Comparison of ENCODE assay signal across 1 cellular context in genomic region chr18:35580748-35581534, GRCh38.
TF ChIP-seq lines count a peak whose summit lies in the region.

No MANE protein-coding gene starts in this region.

TF ChIP-seq in HepG2, 621 proteins besides CTCF, POLR2A, EP300 and RAD21 (continued from another document and continues in another):
- TF ChIP-seq, protein P1, sequence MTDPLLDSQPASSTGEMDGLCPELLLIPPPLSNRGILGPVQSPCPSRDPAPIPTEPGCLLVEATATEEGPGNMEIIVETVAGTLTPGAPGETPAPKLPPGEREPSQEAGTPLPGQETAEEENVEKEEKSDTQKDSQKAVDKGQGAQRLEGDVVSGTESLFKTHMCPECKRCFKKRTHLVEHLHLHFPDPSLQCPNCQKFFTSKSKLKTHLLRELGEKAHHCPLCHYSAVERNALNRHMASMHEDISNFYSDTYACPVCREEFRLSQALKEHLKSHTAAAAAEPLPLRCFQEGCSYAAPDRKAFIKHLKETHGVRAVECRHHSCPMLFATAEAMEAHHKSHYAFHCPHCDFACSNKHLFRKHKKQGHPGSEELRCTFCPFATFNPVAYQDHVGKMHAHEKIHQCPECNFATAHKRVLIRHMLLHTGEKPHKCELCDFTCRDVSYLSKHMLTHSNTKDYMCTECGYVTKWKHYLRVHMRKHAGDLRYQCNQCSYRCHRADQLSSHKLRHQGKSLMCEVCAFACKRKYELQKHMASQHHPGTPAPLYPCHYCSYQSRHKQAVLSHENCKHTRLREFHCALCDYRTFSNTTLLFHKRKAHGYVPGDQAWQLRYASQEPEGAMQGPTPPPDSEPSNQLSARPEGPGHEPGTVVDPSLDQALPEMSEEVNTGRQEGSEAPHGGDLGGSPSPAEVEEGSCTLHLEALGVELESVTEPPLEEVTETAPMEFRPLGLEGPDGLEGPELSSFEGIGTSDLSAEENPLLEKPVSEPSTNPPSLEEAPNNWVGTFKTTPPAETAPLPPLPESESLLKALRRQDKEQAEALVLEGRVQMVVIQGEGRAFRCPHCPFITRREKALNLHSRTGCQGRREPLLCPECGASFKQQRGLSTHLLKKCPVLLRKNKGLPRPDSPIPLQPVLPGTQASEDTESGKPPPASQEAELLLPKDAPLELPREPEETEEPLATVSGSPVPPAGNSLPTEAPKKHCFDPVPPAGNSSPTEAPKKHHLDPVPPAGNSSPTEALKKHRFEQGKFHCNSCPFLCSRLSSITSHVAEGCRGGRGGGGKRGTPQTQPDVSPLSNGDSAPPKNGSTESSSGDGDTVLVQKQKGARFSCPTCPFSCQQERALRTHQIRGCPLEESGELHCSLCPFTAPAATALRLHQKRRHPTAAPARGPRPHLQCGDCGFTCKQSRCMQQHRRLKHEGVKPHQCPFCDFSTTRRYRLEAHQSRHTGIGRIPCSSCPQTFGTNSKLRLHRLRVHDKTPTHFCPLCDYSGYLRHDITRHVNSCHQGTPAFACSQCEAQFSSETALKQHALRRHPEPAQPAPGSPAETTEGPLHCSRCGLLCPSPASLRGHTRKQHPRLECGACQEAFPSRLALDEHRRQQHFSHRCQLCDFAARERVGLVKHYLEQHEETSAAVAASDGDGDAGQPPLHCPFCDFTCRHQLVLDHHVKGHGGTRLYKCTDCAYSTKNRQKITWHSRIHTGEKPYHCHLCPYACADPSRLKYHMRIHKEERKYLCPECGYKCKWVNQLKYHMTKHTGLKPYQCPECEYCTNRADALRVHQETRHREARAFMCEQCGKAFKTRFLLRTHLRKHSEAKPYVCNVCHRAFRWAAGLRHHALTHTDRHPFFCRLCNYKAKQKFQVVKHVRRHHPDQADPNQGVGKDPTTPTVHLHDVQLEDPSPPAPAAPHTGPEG (CRISPR knock-in tag; IDR thresholded peaks at IDR 0.05): 0 out of 2 replicates have a peak, but pooled peaks have one; percentile 26
- TF ChIP-seq ZFAT (CRISPR knock-in tag; conservative IDR thresholded peaks at IDR 0.05): no peak
- peak; percentile 52 for TF ChIP-seq SALL1 (CRISPR knock-in tag; IDR thresholded peaks at IDR 0.05)
- TF ChIP-seq, protein P2, sequence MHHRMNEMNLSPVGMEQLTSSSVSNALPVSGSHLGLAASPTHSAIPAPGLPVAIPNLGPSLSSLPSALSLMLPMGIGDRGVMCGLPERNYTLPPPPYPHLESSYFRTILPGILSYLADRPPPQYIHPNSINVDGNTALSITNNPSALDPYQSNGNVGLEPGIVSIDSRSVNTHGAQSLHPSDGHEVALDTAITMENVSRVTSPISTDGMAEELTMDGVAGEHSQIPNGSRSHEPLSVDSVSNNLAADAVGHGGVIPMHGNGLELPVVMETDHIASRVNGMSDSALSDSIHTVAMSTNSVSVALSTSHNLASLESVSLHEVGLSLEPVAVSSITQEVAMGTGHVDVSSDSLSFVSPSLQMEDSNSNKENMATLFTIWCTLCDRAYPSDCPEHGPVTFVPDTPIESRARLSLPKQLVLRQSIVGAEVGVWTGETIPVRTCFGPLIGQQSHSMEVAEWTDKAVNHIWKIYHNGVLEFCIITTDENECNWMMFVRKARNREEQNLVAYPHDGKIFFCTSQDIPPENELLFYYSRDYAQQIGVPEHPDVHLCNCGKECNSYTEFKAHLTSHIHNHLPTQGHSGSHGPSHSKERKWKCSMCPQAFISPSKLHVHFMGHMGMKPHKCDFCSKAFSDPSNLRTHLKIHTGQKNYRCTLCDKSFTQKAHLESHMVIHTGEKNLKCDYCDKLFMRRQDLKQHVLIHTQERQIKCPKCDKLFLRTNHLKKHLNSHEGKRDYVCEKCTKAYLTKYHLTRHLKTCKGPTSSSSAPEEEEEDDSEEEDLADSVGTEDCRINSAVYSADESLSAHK (CRISPR knock-in tag; IDR thresholded peaks at IDR 0.05; ENCODE audit: borderline replicate concordance): no peak
- no peak for TF ChIP-seq RFX3 (CRISPR knock-in tag; IDR thresholded peaks at IDR 0.05)
- peak; percentile 56; the same call in 1 of the 2 replicates for TF ChIP-seq ZNF546 (CRISPR knock-in tag; conservative IDR thresholded peaks at IDR 0.05)
- TF ChIP-seq SMAD1 (CRISPR knock-in tag; IDR thresholded peaks at IDR 0.05; ENCODE audit: borderline replicate concordance, low read depth): no peak
- no peak for TF ChIP-seq ZHX1 (CRISPR knock-in tag; IDR thresholded peaks at IDR 0.05; ENCODE audit: low read depth)
- no peak for TF ChIP-seq REXO4 (CRISPR knock-in tag; IDR thresholded peaks at IDR 0.05; ENCODE audit: borderline replicate concordance)
- TF ChIP-seq ZMAT5 (CRISPR knock-in tag; IDR thresholded peaks at IDR 0.05; ENCODE audit: borderline replicate concordance, low read depth): no peak
- no peak for TF ChIP-seq TIGD3 (CRISPR knock-in tag; IDR thresholded peaks at IDR 0.05; ENCODE audit: borderline replicate concordance)
- TF ChIP-seq HOXA7 (CRISPR knock-in tag; IDR thresholded peaks at IDR 0.05): no peak
- TF ChIP-seq ZNF615 (CRISPR knock-in tag; IDR thresholded peaks at IDR 0.05; ENCODE audit: borderline replicate concordance): no peak
- TF ChIP-seq FIP1L1 (IDR thresholded peaks at IDR 0.05; ENCODE audit: borderline replicate concordance, insufficient read depth, low read depth, low read length): no peak
- TF ChIP-seq STAG1 (CRISPR knock-in tag; IDR thresholded peaks at IDR 0.05): no peak
- peak; percentile 55 for TF ChIP-seq SAP130 (CRISPR knock-in tag; IDR thresholded peaks at IDR 0.05; ENCODE audit: low read depth)
- TF ChIP-seq ZNF646 (CRISPR knock-in tag; IDR thresholded peaks at IDR 0.05): no peak
- no peak for TF ChIP-seq MED8 (CRISPR knock-in tag; IDR thresholded peaks at IDR 0.05; ENCODE audit: insufficient replicate concordance)
- TF ChIP-seq ZNF124 (CRISPR knock-in tag; IDR thresholded peaks at IDR 0.05): no peak
- no peak for TF ChIP-seq ZNF552 (CRISPR knock-in tag; IDR thresholded peaks at IDR 0.05; ENCODE audit: borderline replicate concordance)
- no peak for TF ChIP-seq ZBTB43 (CRISPR knock-in tag; conservative IDR thresholded peaks at IDR 0.05)
- TF ChIP-seq ZSCAN22 (CRISPR knock-in tag; IDR thresholded peaks at IDR 0.05): no peak
- TF ChIP-seq XBP1 (CRISPR knock-in tag; IDR thresholded peaks at IDR 0.05): no peak
- peak; percentile 79; the same call in 1 of the 2 replicates for TF ChIP-seq NFKB2 (CRISPR knock-in tag; IDR thresholded peaks at IDR 0.05; ENCODE audit: borderline replicate concordance)
- no peak for TF ChIP-seq SKI (IDR thresholded peaks at IDR 0.05; ENCODE audit: partially characterized antibody)
- no peak for TF ChIP-seq ONECUT2 (CRISPR knock-in tag; IDR thresholded peaks at IDR 0.05)
- no peak for TF ChIP-seq NAIF1 (CRISPR knock-in tag; IDR thresholded peaks at IDR 0.05; ENCODE audit: borderline replicate concordance)
- TF ChIP-seq ZMAT3 (CRISPR knock-in tag; conservative IDR thresholded peaks at IDR 0.05): 0 out of 2 replicates have a peak, but pooled peaks have one; percentile 31
- no peak for TF ChIP-seq ZNF704 (CRISPR knock-in tag; IDR thresholded peaks at IDR 0.05; ENCODE audit: borderline replicate concordance)
- TF ChIP-seq CREM (IDR thresholded peaks at IDR 0.05): no peak
- no peak for TF ChIP-seq CREM (CRISPR knock-in tag; IDR thresholded peaks at IDR 0.05)
